1 cellular context compared by ENCODE assay signal in the genomic region with DNA sequence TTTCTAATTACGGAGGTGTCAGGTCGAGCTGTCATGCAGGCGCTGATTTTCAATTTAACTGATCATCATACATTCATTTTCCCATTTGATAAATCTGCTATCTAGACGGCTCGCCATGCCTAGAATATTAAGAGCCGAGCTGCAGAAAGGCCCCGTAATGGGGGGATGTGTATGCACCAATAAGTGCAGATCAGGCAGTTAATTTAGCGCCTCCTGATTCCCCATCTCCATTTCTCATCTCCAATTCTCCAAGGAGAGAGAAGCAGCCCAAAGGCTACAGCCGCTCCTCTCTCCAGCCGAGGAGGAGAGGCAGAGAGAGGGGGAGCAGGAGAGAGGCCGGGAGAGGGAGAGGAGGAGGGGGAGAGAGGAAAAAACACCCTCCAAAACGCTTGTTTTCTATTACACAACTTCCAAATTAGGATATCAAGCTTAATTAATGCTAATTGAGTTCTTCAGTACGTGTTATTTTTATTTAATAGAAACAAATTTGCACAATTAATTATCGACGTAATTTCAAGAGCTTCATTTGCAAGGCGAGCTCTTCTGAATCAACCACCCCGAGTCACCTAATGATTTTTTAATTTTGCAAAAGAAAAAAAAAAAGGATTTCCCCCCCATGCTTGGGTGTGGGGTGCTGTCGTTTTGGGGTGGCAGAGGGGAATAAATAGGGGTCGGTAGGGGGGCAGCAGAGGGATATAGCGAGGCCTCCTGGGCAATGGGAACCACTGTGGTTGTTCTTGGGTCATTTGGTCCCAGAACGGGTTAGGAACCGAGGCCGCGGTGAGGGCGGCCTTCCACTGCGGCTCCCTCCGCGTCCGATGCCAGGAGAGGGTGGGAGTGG.
TF ChIP-seq lines count a peak whose summit lies in the region.

No MANE protein-coding gene starts in this region.

TF ChIP-seq in GM12878, 131 proteins besides CTCF, POLR2A, EP300 and RAD21:
- no peak for TF ChIP-seq HCFC1 (IDR thresholded peaks at IDR 0.05; ENCODE audit: low read length)
- TF ChIP-seq USF2 (IDR thresholded peaks at IDR 0.05; ENCODE audit: borderline replicate concordance, low read depth, low read length) = no peak
- 0 out of 2 replicates have a peak, but pooled peaks have one; percentile 71 for TF ChIP-seq EZH2 (IDR thresholded peaks at IDR 0.05; ENCODE audit: borderline replicate concordance, control insufficient read depth, low read depth, low read length)
TF ChIP-seq in GM12878: peak in this region for 1.
